Comparison of ENCODE assay signal across 1 cellular context in the genomic region with DNA sequence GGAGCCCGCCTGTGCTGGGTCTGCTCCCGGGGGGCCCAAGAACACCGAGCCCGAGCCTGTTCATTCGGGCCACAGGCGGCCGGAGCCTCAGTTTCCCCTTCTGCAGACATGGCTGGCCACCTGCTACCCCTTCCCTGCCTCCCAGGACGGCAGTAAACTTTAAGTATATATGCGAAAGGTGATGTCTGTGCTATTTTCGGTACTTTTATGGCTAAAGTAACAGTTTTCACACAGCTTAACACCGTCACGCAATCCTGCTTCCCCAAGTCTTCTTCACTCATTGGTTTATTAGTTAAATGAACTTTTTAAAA.
TF ChIP-seq lines count a peak whose summit lies in the region.

No MANE protein-coding gene starts in this region.

TF ChIP-seq in HepG2, 621 proteins besides CTCF, POLR2A, EP300 and RAD21 (continued from another document):
- TF ChIP-seq KLF16 (CRISPR knock-in tag; IDR thresholded peaks at IDR 0.05): no peak
- TF ChIP-seq ZNF331 (CRISPR knock-in tag; IDR thresholded peaks at IDR 0.05): no peak
